ENCODE assay signal across 13 cellular contexts in the genomic region with DNA sequence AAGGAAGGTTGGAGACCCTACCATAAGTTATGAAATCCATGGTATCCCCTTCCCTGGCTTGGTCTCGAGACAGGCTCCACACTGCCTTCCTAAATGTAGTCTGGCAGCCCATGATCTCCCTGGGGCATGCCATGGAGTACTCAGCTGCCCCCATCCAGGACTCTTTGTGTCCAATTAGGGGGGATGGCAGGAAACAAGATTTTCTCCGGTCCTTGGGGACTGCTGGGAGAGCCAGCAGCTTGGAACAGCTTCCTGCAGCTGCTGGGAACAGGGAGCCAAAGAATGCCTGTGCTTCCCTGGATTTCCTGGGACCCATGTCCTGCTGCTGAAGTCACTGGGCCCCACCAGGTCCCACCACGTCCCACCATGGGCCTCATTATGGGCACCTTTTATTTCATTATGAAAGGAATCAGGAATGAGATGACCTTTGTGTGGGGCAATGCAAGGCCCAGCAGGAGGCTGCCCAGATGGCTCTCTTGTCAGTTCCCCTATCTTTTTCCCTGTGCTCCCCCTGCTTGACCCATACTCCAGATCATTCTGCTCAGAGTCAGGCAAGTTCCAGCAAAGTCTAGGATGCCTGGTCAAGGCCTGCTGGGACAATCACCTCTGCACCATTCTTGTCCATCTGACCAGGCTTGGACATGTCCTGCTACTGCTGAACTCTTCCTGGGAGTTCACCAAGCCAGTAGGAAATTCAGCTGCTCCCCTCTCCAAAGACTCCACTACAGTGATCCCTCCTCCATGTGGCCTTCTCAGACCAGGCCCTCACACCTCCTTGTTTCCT. TPM values are rescaled to one million over a fixed set of nuclear protein-coding genes. Genes with fewer than 3 reads are reported as not detected.
DNase-seq lines count a peak whose midpoint lies in the region; ATAC-seq and TF ChIP-seq lines count a peak whose summit lies in the region.
"Had no signal": no experiment of that assay in that cellular context is flagged by ENCODE, and none has a peak within 500 bp of the region (broad histone marks: within the 10 kb centered on the region; RNA-seq: fewer than 3 reads in every experiment).

No MANE protein-coding gene starts in this region.

- peak; percentile 5 for ATAC-seq in GM23338
- no peak for ATAC-seq in activated CD8-positive, alpha-beta memory T cell treated with anti-CD3 and anti-CD28 coated beads, Interleukin-2, amount 10 ng/mL, durations not matched to agents 7 days and 5 days
- no peak for ATAC-seq in stimulated activated naive CD8-positive, alpha-beta T cell treated with anti-CD3 and anti-CD28 coated beads, Interleukin-15, Interleukin-2, amounts not matched to agents 100 U/mL and 50 U/mL, for 24 hours

- H3K4me1 ChIP-seq in GM23338 (ENCODE audit: insufficient read depth): peaks cover 19% of the 10 kb centered on the region
- H3K4me1 ChIP-seq: colonic mucosa had no signal

- peaks cover 10% of the 10 kb centered on the region; the same call in 1 of the 2 replicates for H3F3A ChIP-seq in GM23338 (replicated peaks; ENCODE audit: low read depth)

- H3K27me3 Mint-ChIP-seq in GM23338 (ENCODE audit: insufficient read depth, low read depth, poor library complexity) (peaks cover 8% of the 10 kb centered on the region), nephron (ENCODE audit: low read depth) (peaks cover 4% of the 10 kb centered on the region)
- no peaks in the 10 kb centered on the region for H3K27me3 Mint-ChIP-seq in activated CD8-positive, alpha-beta memory T cell treated with anti-CD3 and anti-CD28 coated beads, Interleukin-2, amount 10 ng/mL, durations not matched to agents 7 days and 5 days

- no peaks in the 10 kb centered on the region for H3K36me3 ChIP-seq in GM23338 (ENCODE audit: insufficient read depth)
- H3K36me3 ChIP-seq: colonic mucosa had no signal

- CTCF ChIA-PET in activated CD8-positive, alpha-beta memory T cell treated with anti-CD3 and anti-CD28 coated beads, Interleukin-2, amount 10 ng/mL, durations not matched to agents 7 days and 5 days (lab: Charles Lee): interaction anchor here (1.3 to 2.5 kb wide), 2 partner anchors 85 to 115 kb away, joined by 4 to 11 read pairs; partner anchors contain the start of gene USP4

- H3K9me3 Mint-ChIP-seq in GM23338: no peaks in the 10 kb centered on the region
- H3K9me3 Mint-ChIP-seq in nephron: no peaks in the 10 kb centered on the region
- no peaks in the 10 kb centered on the region for H3K9me3 Mint-ChIP-seq in activated CD8-positive, alpha-beta memory T cell treated with anti-CD3 and anti-CD28 coated beads, Interleukin-2, amount 10 ng/mL, durations not matched to agents 7 days and 5 days (ENCODE audit: low read depth)

- no peaks in the 10 kb centered on the region for H3K9me2 ChIP-seq in GM23338 (ENCODE audit: insufficient read depth)

- H4K20me1 ChIP-seq in GM23338 (replicated peaks; ENCODE audit: insufficient read depth): no peaks in the 10 kb centered on the region

- H3K79me2 ChIP-seq in GM23338 (replicated peaks; ENCODE audit: insufficient read depth): no peaks in the 10 kb centered on the region

- no peak overlapping the region for H3K4me2 ChIP-seq in GM23338

- H3K27me3 ChIP-seq in GM23338 (ENCODE audit: insufficient read depth): no peaks in the 10 kb centered on the region
- H3K27me3 ChIP-seq: colonic mucosa had no signal

- peak overlapping the region; percentile 84 for H3K27ac Mint-ChIP-seq in GM23338
- peak overlapping the region; percentile 53 to 88 (median 76) for H3K27ac Mint-ChIP-seq in nephron
- H3K27ac Mint-ChIP-seq in activated CD8-positive, alpha-beta memory T cell treated with anti-CD3 and anti-CD28 coated beads, Interleukin-2, amount 10 ng/mL, durations not matched to agents 7 days and 5 days: no peak overlapping the region

- H3K36me3 Mint-ChIP-seq in GM23338 (ENCODE audit: low read depth) (no peaks in the 10 kb centered on the region), nephron (ENCODE audit: low read depth) (no peaks in the 10 kb centered on the region)
- no peaks in the 10 kb centered on the region for H3K36me3 Mint-ChIP-seq in activated CD8-positive, alpha-beta memory T cell treated with anti-CD3 and anti-CD28 coated beads, Interleukin-2, amount 10 ng/mL, durations not matched to agents 7 days and 5 days

- H3K27ac ChIP-seq in GM23338 (ENCODE audit: low read depth): no peak overlapping the region
- H3K27ac ChIP-seq: colonic mucosa had no signal

- DNase-seq in GM23338 (ENCODE audit: low spot score) (no peak), cerebellar cortex (ENCODE audit: low spot score) (peak; percentile 17), NOMO-1 treated with DMSO at 0.1 percent for 48 hours (lab: John Stamatoyannopoulos, UW; ENCODE audit: unreplicated experiment) (no peak)
- no peak for DNase-seq in activated CD8-positive, alpha-beta memory T cell treated with anti-CD3 and anti-CD28 coated beads, Interleukin-2, amount 10 ng/mL, durations not matched to agents 7 days and 5 days
- no peak for DNase-seq in stimulated activated naive CD8-positive, alpha-beta T cell treated with anti-CD3 and anti-CD28 coated beads, Interleukin-15, Interleukin-2, amounts not matched to agents 100 U/mL and 50 U/mL, for 24 hours
- DNase-seq: activated naive CD4-positive, alpha-beta T cell; colonic mucosa; GF-D8; NCI-H774; posterior cingulate gyrus; stimulated activated CD4-positive, alpha-beta T cell treated with anti-CD3 and anti-CD28 coated beads, Interleukin-4, amount 100 ng/mL, for 4 hours; substantia nigra had no signal

- TF ChIP-seq CTCF in GM23338 (conservative IDR thresholded peaks at IDR 0.05; ENCODE audit: low read depth in 2 of 2) (no peak), nephron (IDR thresholded peaks at IDR 0.05; ENCODE audit: unreplicated experiment in 3 of 3) (no peak)

- no peak overlapping the region for H3K4me3 ChIP-seq in GM23338
- H3K4me3 ChIP-seq: colonic mucosa had no signal

- peak overlapping the region; percentile 23 for H2AFZ ChIP-seq in GM23338

- H3K4me1 Mint-ChIP-seq in GM23338 (peaks cover 31% of the 10 kb centered on the region), nephron (peaks cover 43% of the 10 kb centered on the region)
- H3K4me1 Mint-ChIP-seq in activated CD8-positive, alpha-beta memory T cell treated with anti-CD3 and anti-CD28 coated beads, Interleukin-2, amount 10 ng/mL, durations not matched to agents 7 days and 5 days: no peaks in the 10 kb centered on the region

- no peak overlapping the region for H3K4me3 Mint-ChIP-seq in GM23338
- H3K4me3 Mint-ChIP-seq in nephron: no peak overlapping the region
- no peak overlapping the region for H3K4me3 Mint-ChIP-seq in activated CD8-positive, alpha-beta memory T cell treated with anti-CD3 and anti-CD28 coated beads, Interleukin-2, amount 10 ng/mL, durations not matched to agents 7 days and 5 days

RNA-seq across cellular contexts. Expression of gene DAG1, which starts 15.0 kb away (rescaled TPM):
- total RNA-seq in GM23338 (2014; rRNA removed; shearing (Covaris generic)): 152 and 167 TPM in 2 replicates
- 29.6 and 29.9 TPM in 2 replicates for polyA plus RNA-seq in GM23338 (2016; fragmentation: Nextera tagmentation; extraction: Ambion mirVana)
- 10 to 100 TPM; 17.6 to 17.9 TPM for total RNA-seq in activated CD8-positive, alpha-beta memory T cell treated with anti-CD3 and anti-CD28 coated beads, Interleukin-2, amount 10 ng/mL, durations not matched to agents 7 days and 5 days

RNA-seq across cellular contexts. Expression of gene NICN1, which starts 26.0 kb away (rescaled TPM):
- total RNA-seq in GM23338 (2014; rRNA removed; shearing (Covaris generic)): 5.9 and 7.3 TPM in 2 replicates
- 2.8 and 4.2 TPM in 2 replicates for polyA plus RNA-seq in GM23338 (2016; fragmentation: Nextera tagmentation; extraction: Ambion mirVana)
- 10 to 100 TPM; 23.9 to 29.0 TPM for total RNA-seq in activated CD8-positive, alpha-beta memory T cell treated with anti-CD3 and anti-CD28 coated beads, Interleukin-2, amount 10 ng/mL, durations not matched to agents 7 days and 5 days

RNA-seq across cellular contexts. Expression of gene AMT, which starts 32.8 kb away (rescaled TPM):
- 32.8 and 39.9 TPM in 2 replicates for total RNA-seq in GM23338 (2014; rRNA removed; shearing (Covaris generic))
- polyA plus RNA-seq in GM23338 (2016; fragmentation: Nextera tagmentation; extraction: Ambion mirVana): 34.1 and 35.6 TPM in 2 replicates
- 1 to 10 TPM; 3.2 to 6.9 TPM for total RNA-seq in activated CD8-positive, alpha-beta memory T cell treated with anti-CD3 and anti-CD28 coated beads, Interleukin-2, amount 10 ng/mL, durations not matched to agents 7 days and 5 days

RNA-seq across cellular contexts. Expression of gene TCTA, which starts 42.9 kb away (rescaled TPM):
- 5.0 and 9.7 TPM in 2 replicates for total RNA-seq in GM23338 (2014; rRNA removed; shearing (Covaris generic))
- polyA plus RNA-seq in GM23338 (2016; fragmentation: Nextera tagmentation; extraction: Ambion mirVana): 3.9 and 4.0 TPM in 2 replicates
- total RNA-seq in activated CD8-positive, alpha-beta memory T cell treated with anti-CD3 and anti-CD28 coated beads, Interleukin-2, amount 10 ng/mL, durations not matched to agents 7 days and 5 days: 10 to 100 TPM; 27.7 to 28.0 TPM

RNA-seq across cellular contexts. Expression of gene RHOA, which starts 43.3 kb away (rescaled TPM):
- total RNA-seq in GM23338 (2014; rRNA removed; shearing (Covaris generic)): 373 and 421 TPM in 2 replicates
- polyA plus RNA-seq in GM23338 (2016; fragmentation: Nextera tagmentation; extraction: Ambion mirVana): 234 and 248 TPM in 2 replicates
- 100 to 1,000 TPM; 439 to 539 TPM for total RNA-seq in activated CD8-positive, alpha-beta memory T cell treated with anti-CD3 and anti-CD28 coated beads, Interleukin-2, amount 10 ng/mL, durations not matched to agents 7 days and 5 days
